Comparison of ENCODE assay signal across 7 cellular contexts in genomic region chr5:147576646-147577535, GRCh38.
DNase-seq lines count a peak whose midpoint lies in the region; ATAC-seq and TF ChIP-seq lines count a peak whose summit lies in the region.

No MANE protein-coding gene starts in this region.

- DNase-seq in GM10248 (ENCODE audit: extremely low spot score) (peak; percentile 33), Kasumi-1 (lab: John Stamatoyannopoulos, UW) (peak; percentile 26 to 48), left cardiac atrium (peak; percentile 53), gastrocnemius medialis (peak in 1 of 2 donors; percentile 15)
- peak; percentile 25 to 52 for DNase-seq in activated T-cell treated with anti-CD3 and anti-CD28 coated beads, Interleukin-2, amount 50 U/mL, for 72 hours

- no peak for TF ChIP-seq POLR2A in gastrocnemius medialis (IDR thresholded peaks at IDR 0.05)

- ATAC-seq in GM21381 (IDR thresholded peaks at IDR 0.05; ENCODE audit: unreplicated experiment) (peak; percentile 81), left cardiac atrium (peak; percentile 53 to 79), gastrocnemius medialis (peak in 1 of 2 donors; percentile 49), GM19452 (IDR thresholded peaks at IDR 0.05; ENCODE audit: unreplicated experiment) (no peak)
- no peak for ATAC-seq in activated T-cell treated with anti-CD3 and anti-CD28 coated beads, Interleukin-2, amount 50 U/mL, for 72 hours (replicated peaks in 1 of 2)

- in situ Hi-C loops in gastrocnemius medialis (cut with MboI; ENCODE audit: low sequenced_read_pairs in 4 of 4) = loop anchor here in 2 of 4 donors (10.0 to 25.0 kb wide), 2 partner anchors 192 to 1040 kb away; no protein-coding TSS in a partner anchor

- H3K4me3 ChIP-seq in gastrocnemius medialis = no peak overlapping the region

- peak; percentile 66 for TF ChIP-seq CTCF in GM10248 (IDR thresholded peaks at IDR 0.05; ENCODE audit: control extremely low read depth, extremely low read depth, low read depth, missing control alignments)
- peak; percentile 43 to 80 (median 65) for TF ChIP-seq CTCF in gastrocnemius medialis (IDR thresholded peaks at IDR 0.05 in 4 of 5, conservative IDR thresholded peaks at IDR 0.05 in 1 of 5)

- H3K27ac ChIP-seq in gastrocnemius medialis = no peak overlapping the region

- no peaks in the 10 kb centered on the region for H3K36me3 ChIP-seq in gastrocnemius medialis

- H3K4me1 Mint-ChIP-seq in activated T-cell treated with anti-CD3 and anti-CD28 coated beads, Interleukin-2, amount 50 U/mL, for 72 hours (ENCODE audit: low read depth) = no peaks in the 10 kb centered on the region

- intact Hi-C loops in left cardiac atrium (cut with DNase I) = loop anchor here (5.0 kb wide), 2 partner anchors 125 to 350 kb away; no protein-coding TSS in a partner anchor
- intact Hi-C loops in gastrocnemius medialis (cut with DNase I; ENCODE audit: low total_unique reads) = loop anchor here (5.0 kb wide), 1 partner anchor 125 kb away; no protein-coding TSS in a partner anchor

- H3K27me3 ChIP-seq in gastrocnemius medialis = no peaks in the 10 kb centered on the region

- no peak overlapping the region for H3K4me3 Mint-ChIP-seq in activated T-cell treated with anti-CD3 and anti-CD28 coated beads, Interleukin-2, amount 50 U/mL, for 72 hours

- peaks cover 0 to 3% of the 10 kb centered on the region in 2 donors for H3K4me1 ChIP-seq in gastrocnemius medialis

- no peak overlapping the region for H3K27ac Mint-ChIP-seq in activated T-cell treated with anti-CD3 and anti-CD28 coated beads, Interleukin-2, amount 50 U/mL, for 72 hours

- H3K27me3 Mint-ChIP-seq in activated T-cell treated with anti-CD3 and anti-CD28 coated beads, Interleukin-2, amount 50 U/mL, for 72 hours (ENCODE audit: low read depth) = no peaks in the 10 kb centered on the region

- H3K9me3 ChIP-seq in gastrocnemius medialis = no peaks in the 10 kb centered on the region

- CTCF ChIA-PET in GM10248 (lab: Yijun Ruan, JAX) = interaction anchor here (1.0 to 2.0 kb wide), 8 partner anchors 11 to 127 kb away, joined by 3 to 8 read pairs (median 4); no protein-coding TSS in a partner anchor

- H3K9me3 Mint-ChIP-seq in activated T-cell treated with anti-CD3 and anti-CD28 coated beads, Interleukin-2, amount 50 U/mL, for 72 hours = peaks cover 0 to 8% of the 10 kb centered on the region in 2 donors

- POLR2A ChIA-PET in GM10248 (lab: Yijun Ruan, JAX) = no interaction called here

- H3K36me3 Mint-ChIP-seq in activated T-cell treated with anti-CD3 and anti-CD28 coated beads, Interleukin-2, amount 50 U/mL, for 72 hours (ENCODE audit: insufficient read depth in 2 of 2) = no peaks in the 10 kb centered on the region

Comparison
In these comparisons a context has a peak if more than half of its experiments do, and no peak if none do; other contexts are left out.
1. ATAC-seq: peak in GM21381 (single experiment) and left cardiac atrium (2 of 2); none in activated T-cell treated with anti-CD3 and anti-CD28 coated beads, Interleukin-2, amount 50 U/mL, for 72 hours (0 of 2) and GM19452 (single experiment).